In the genomic region with DNA sequence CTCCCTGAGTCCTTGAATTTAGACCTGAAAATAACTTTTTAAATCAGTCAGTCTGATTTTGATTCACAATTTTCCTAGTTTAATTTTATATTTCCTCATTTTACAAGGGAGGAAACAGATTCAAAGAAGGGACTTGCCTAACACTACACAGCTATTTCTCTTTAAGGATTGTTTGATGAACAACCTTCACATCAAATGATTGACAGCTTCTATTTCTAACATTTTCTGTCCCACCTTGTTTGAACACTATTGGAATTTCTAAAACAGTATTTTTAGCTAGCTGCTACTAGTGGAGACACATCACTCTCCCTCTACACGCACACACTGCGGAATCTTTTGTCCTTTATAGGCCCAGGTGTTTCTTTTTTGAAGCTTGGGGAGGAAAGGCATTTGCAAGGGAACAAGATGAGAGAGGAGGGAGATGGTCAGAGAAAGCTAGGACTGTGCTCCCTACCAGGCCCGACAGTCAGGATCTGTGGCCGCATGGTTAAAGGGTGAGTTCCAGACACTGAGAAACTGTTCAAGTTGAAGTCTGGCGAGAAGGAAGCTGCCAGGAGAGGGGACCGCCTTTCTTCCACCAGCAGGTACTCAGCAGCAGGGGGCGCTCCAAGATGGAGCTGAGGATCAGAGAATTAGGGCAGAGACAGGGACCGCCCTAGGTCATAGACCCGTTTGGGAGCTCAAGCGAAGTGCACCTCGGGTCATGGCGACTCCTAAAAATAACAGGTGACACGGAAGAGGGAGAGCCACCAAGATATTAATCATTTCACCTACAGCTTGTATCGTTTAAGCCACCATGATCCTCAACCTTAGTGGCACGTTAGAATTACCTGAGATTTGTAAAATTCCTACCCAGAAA, we compare ENCODE assay signal across 9 cellular contexts. TPM values are rescaled to one million over a fixed set of nuclear protein-coding genes. Genes with fewer than 3 reads are reported as not detected.
DNase-seq lines count a peak whose midpoint lies in the region; ATAC-seq, FAIRE-seq and TF ChIP-seq lines count a peak whose summit lies in the region.
"Had no signal": no experiment of that assay in that cellular context is flagged by ENCODE, and none has a peak within 500 bp of the region (broad histone marks: within the 10 kb centered on the region; RNA-seq: fewer than 3 reads in every experiment).

No MANE protein-coding gene starts in this region.

- H3K4me1 ChIP-seq in colonic mucosa: no peaks in the 10 kb centered on the region

- no peaks in the 10 kb centered on the region for H3K9me3 ChIP-seq in colonic mucosa

- ATAC-seq in GM21825 (IDR thresholded peaks at IDR 0.05; ENCODE audit: unreplicated experiment): peak; percentile 60
- peak; percentile 64 to 66 for ATAC-seq in natural killer cell treated with Interleukin-12 subunit alpha and Interleukin-12 subunit beta and Interleukin-15 and Interleukin-18, amount 100 ng/mL, for 72 hours

- H3K4me3 Mint-ChIP-seq in natural killer cell treated with Interleukin-12 subunit alpha and Interleukin-12 subunit beta and Interleukin-15 and Interleukin-18, amount 100 ng/mL, for 72 hours: peak overlapping the region; percentile 33
- H3K4me3 Mint-ChIP-seq: dendritic cell treated with granulocyte-macrophage colony-stimulating factor and Interleukin-4, amounts not matched to agents 40 ng/mL and 50 ng/mL, for 4 days had no signal

- intact Hi-C loops in colonic mucosa (cut with DNase I): no loop called here

- no peaks in the 10 kb centered on the region for H3K9me3 Mint-ChIP-seq in natural killer cell treated with Interleukin-12 subunit alpha and Interleukin-12 subunit beta and Interleukin-15 and Interleukin-18, amount 100 ng/mL, for 72 hours
- H3K9me3 Mint-ChIP-seq: dendritic cell treated with granulocyte-macrophage colony-stimulating factor and Interleukin-4, amounts not matched to agents 40 ng/mL and 50 ng/mL, for 4 days had no signal

- H3K4me1 Mint-ChIP-seq in natural killer cell treated with Interleukin-12 subunit alpha and Interleukin-12 subunit beta and Interleukin-15 and Interleukin-18, amount 100 ng/mL, for 72 hours (ENCODE audit: low read depth in 2 of 2): peaks cover 22 to 40% of the 10 kb centered on the region in 2 donors

- no peaks in the 10 kb centered on the region for H3K36me3 ChIP-seq in colonic mucosa

- peaks cover 0 to 7% of the 10 kb centered on the region in 2 donors for H3K27me3 Mint-ChIP-seq in natural killer cell treated with Interleukin-12 subunit alpha and Interleukin-12 subunit beta and Interleukin-15 and Interleukin-18, amount 100 ng/mL, for 72 hours
- H3K27me3 Mint-ChIP-seq: dendritic cell treated with granulocyte-macrophage colony-stimulating factor and Interleukin-4, amounts not matched to agents 40 ng/mL and 50 ng/mL, for 4 days had no signal

- DNase-seq in ELR (ENCODE audit: low read depth) (peak; percentile 63), colonic mucosa (peak; percentile 81), ureter (ENCODE audit: low spot score) (peak; percentile 51), urothelium cell line (ENCODE audit: low spot score) (no peak)
- DNase-seq in activated CD4-positive, alpha-beta T cell treated with anti-CD3 and anti-CD28 coated beads for 1 hour: peak; percentile 49
- DNase-seq in natural killer cell treated with Interleukin-12 subunit alpha and Interleukin-12 subunit beta and Interleukin-15 and Interleukin-18, amount 100 ng/mL, for 72 hours (ENCODE audit: low spot score): peak; percentile 63

- H3K4me3 ChIP-seq in colonic mucosa: no peak overlapping the region

- FAIRE-seq in urothelium cell line (lab: Jason Lieb, UNC): no peak

- H3K9ac ChIP-seq in colonic mucosa (ENCODE audit: low read depth in 2 of 2, low read length in 2 of 2): no peak overlapping the region

- no peaks in the 10 kb centered on the region for H3K27me3 ChIP-seq in colonic mucosa

- no peaks in the 10 kb centered on the region for H3K36me3 Mint-ChIP-seq in natural killer cell treated with Interleukin-12 subunit alpha and Interleukin-12 subunit beta and Interleukin-15 and Interleukin-18, amount 100 ng/mL, for 72 hours

- no peak overlapping the region for H3K27ac ChIP-seq in colonic mucosa

- H3K27ac Mint-ChIP-seq in natural killer cell treated with Interleukin-12 subunit alpha and Interleukin-12 subunit beta and Interleukin-15 and Interleukin-18, amount 100 ng/mL, for 72 hours: peak overlapping the region; percentile 38 to 48
- H3K27ac Mint-ChIP-seq: dendritic cell treated with granulocyte-macrophage colony-stimulating factor and Interleukin-4, amounts not matched to agents 40 ng/mL and 50 ng/mL, for 4 days had no signal

- TF ChIP-seq CTCF in LNCAP (IDR thresholded peaks at IDR 0.05) (peak; percentile 69), colonic mucosa (IDR thresholded peaks at IDR 0.05) (peak; percentile 71)

RNA-seq across cellular contexts. Expression of a gene that starts 49.7 kb away (rescaled TPM):
- total RNA-seq in colonic mucosa (10 to 100 TPM in 1 of 2 donors, 1 to 10 TPM in 1; 6.9 to 10.2 TPM), ureter (1.8 TPM)
- 1 to 10 TPM in 1 of 2 donors, under 1 TPM in 1; 0.24 to 2.3 TPM for total RNA-seq in natural killer cell treated with Interleukin-12 subunit alpha and Interleukin-12 subunit beta and Interleukin-15 and Interleukin-18, amount 100 ng/mL, for 72 hours
